ENCODE assay signal across 4 cellular contexts in the genomic region with DNA sequence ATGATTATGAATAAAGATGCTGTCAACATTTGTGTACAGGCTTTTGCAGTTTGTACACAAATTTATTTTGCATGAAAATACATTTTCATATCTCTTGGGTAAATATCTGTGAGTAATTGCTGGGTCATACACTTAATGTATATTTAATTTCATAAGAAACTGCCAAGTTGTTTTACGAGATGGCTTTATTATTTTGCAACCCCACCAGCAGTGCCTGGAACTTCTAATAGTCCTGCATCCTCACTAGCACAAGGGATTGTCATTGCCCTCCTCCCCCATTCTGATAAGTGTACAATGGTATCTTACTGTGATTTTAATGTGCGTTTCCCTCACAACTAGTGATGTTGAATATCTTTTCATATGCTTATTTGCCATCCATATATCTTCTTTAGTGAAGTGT.
"Had no signal": no experiment of that assay in that cellular context is flagged by ENCODE, and none has a peak within 500 bp of the region (broad histone marks: within the 10 kb centered on the region; RNA-seq: fewer than 3 reads in every experiment).

No MANE protein-coding gene starts in this region.

- H3K4me3 ChIP-seq: K562 had no signal

- H3K27ac ChIP-seq: HL-60 had no signal

- ATAC-seq: HepG2, K562 had no signal

- DNase-seq: IMR-90 had no signal
